In genomic region chr20:32554965-32555289, GRCh38 we compare ENCODE assay signal across 1 cellular context.
TF ChIP-seq lines count a peak whose summit lies in the region.

No MANE protein-coding gene starts in this region.

TF ChIP-seq in H1, 55 proteins besides CTCF, POLR2A, EP300 and RAD21:
- no peak for TF ChIP-seq MAFK (IDR thresholded peaks at IDR 0.05; ENCODE audit: low read depth, low read length)
- no peak for TF ChIP-seq GABPA (IDR thresholded peaks at IDR 0.05; ENCODE audit: borderline replicate concordance, insufficient read depth, low read length)
- TF ChIP-seq CTBP2 (IDR thresholded peaks at IDR 0.05; ENCODE audit: borderline replicate concordance, insufficient read depth, insufficient read length, low read length), result no peak
- TF ChIP-seq SUZ12 (IDR thresholded peaks at IDR 0.05; ENCODE audit: low read length), result no peak
- no peak for TF ChIP-seq SIRT6 (IDR thresholded peaks at IDR 0.05; ENCODE audit: low read length)
- TF ChIP-seq CHD7 (IDR thresholded peaks at IDR 0.05; ENCODE audit: insufficient replicate concordance, low read length), result no peak
- TF ChIP-seq ZNF274 (IDR thresholded peaks at IDR 0.05; ENCODE audit: borderline replicate concordance, extremely low read depth, low read length), result no peak
- TF ChIP-seq ATF3 (IDR thresholded peaks at IDR 0.05; ENCODE audit: insufficient read depth, low read depth, low read length), result no peak
- TF ChIP-seq ATF2 (IDR thresholded peaks at IDR 0.05; ENCODE audit: low read length), result no peak
- no peak for TF ChIP-seq E2F6 (IDR thresholded peaks at IDR 0.05)
- no peak for TF ChIP-seq SAP30 (IDR thresholded peaks at IDR 0.05; ENCODE audit: insufficient read depth, insufficient replicate concordance, low read length)
- TF ChIP-seq NANOG (IDR thresholded peaks at IDR 0.05; ENCODE audit: insufficient read depth, low read depth, low read length, poor library complexity, severe bottlenecking), result no peak
- TF ChIP-seq SP4 (IDR thresholded peaks at IDR 0.05; ENCODE audit: low read length), result no peak
- no peak for TF ChIP-seq RXRA (IDR thresholded peaks at IDR 0.05; ENCODE audit: insufficient read depth, low read depth, low read length)
